In the genomic region with DNA sequence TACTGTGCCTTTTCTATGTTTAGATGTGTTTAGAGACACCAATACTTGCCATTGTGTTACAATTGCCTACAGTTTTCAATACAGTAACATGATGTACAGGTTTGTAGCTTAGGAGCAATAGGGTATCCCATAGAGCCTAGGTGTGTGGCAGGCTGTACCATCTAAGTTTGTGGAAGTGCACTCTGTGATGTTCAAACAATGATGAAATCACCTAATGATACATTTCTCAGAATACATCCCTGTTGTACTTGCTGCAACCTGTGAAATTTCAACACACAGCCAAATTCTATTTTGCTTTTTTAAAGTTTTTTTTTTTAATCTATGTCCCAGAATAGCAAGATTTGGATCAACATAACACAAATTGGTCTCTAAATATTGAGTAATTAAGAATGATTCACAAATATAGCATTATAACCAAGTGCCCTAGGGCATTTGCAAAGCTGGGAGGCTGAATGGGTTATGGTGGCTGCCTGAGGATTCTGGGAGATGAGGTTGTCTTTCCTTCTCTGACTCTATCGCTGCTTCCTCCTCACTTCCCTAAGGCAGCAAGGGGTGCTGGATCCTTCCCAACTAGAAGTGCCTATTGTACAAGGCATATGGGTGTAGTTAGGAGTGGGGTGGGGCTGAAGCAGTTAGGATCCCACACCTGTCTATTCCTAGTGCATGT, we compare ENCODE assay signal across 29 cellular contexts.
"Had no signal": no experiment of that assay in that cellular context is flagged by ENCODE, and none has a peak within 500 bp of the region (broad histone marks: within the 10 kb centered on the region; RNA-seq: fewer than 3 reads in every experiment).

No MANE protein-coding gene starts in this region.

- H3K27ac Mint-ChIP-seq: activated CD4-positive, alpha-beta memory T cell treated with anti-CD3 and anti-CD28 coated beads, Interleukin-2, amount 10 ng/mL, durations not matched to agents 7 days and 5 days; activated CD4-positive, alpha-beta T cell treated with anti-CD3 and anti-CD28 coated beads, Interleukin-2, amount 10 ng/mL, durations not matched to agents 7 days and 5 days; activated naive CD4-positive, alpha-beta T cell treated with anti-CD3 and anti-CD28 coated beads, Interleukin-2, amount 50 U/mL, for 24 hours; activated naive CD8-positive, alpha-beta T cell treated with anti-CD3 and anti-CD28 coated beads, Interleukin-2, amount 50 U/mL, for 24 hours; activated T-helper 17 cell treated with anti-CD3 and anti-CD28 coated beads, Interleukin-2, amount 50 U/mL, for 72 hours; dendritic cell treated with granulocyte-macrophage colony-stimulating factor and Interleukin-4, amounts not matched to agents 40 ng/mL and 50 ng/mL, for 4 days; endodermal cell; nephron; stimulated activated effector memory CD8-positive, alpha-beta T cell treated with anti-CD3 and anti-CD28 coated beads, Interleukin-12 subunit alpha, Interleukin-12 subunit beta, amount 100 ng/mL, for 72 hours; stimulated activated naive CD8-positive, alpha-beta T cell treated with anti-CD3 and anti-CD28 coated beads, Interleukin-15, Interleukin-2, amounts not matched to agents 100 ng/mL and 50 ng/mL, for 24 hours; T-helper 17 cell had no signal

- ATAC-seq: activated naive CD8-positive, alpha-beta T cell treated with anti-CD3 and anti-CD28 coated beads, Interleukin-2, amount 50 U/mL, for 24 hours; activated T-cell treated with anti-CD3 and anti-CD28 coated beads, Interleukin-2, amount 50 U/mL, for 4 hours; activated T-helper 17 cell treated with anti-CD3 and anti-CD28 coated beads, Interleukin-2, amount 50 U/mL, for 72 hours; gastrocnemius medialis; left cardiac atrium; lower lobe of right lung; sciatic nerve; stimulated activated effector memory CD8-positive, alpha-beta T cell treated with anti-CD3 and anti-CD28 coated beads, Interleukin-12 subunit alpha, Interleukin-12 subunit beta, amount 100 ng/mL, for 72 hours; T-helper 17 cell had no signal

- FAIRE-seq: urothelium cell line had no signal

- H3K36me3 ChIP-seq: gastrocnemius medialis, lower lobe of right lung, thoracic aorta had no signal

- H3K9me3 Mint-ChIP-seq: activated CD4-positive, alpha-beta memory T cell treated with anti-CD3 and anti-CD28 coated beads, Interleukin-2, amount 10 ng/mL, durations not matched to agents 7 days and 5 days; activated CD4-positive, alpha-beta T cell treated with anti-CD3 and anti-CD28 coated beads, Interleukin-2, amount 10 ng/mL, durations not matched to agents 7 days and 5 days; activated naive CD4-positive, alpha-beta T cell treated with anti-CD3 and anti-CD28 coated beads, Interleukin-2, amount 50 U/mL, for 24 hours; activated naive CD8-positive, alpha-beta T cell treated with anti-CD3 and anti-CD28 coated beads, Interleukin-2, amount 50 U/mL, for 24 hours; activated T-cell treated with anti-CD3 and anti-CD28 coated beads, Interleukin-2, amount 50 U/mL, for 4 hours; activated T-helper 17 cell treated with anti-CD3 and anti-CD28 coated beads, Interleukin-2, amount 50 U/mL, for 72 hours; central memory CD8-positive, alpha-beta T cell; dendritic cell treated with granulocyte-macrophage colony-stimulating factor and Interleukin-4, amounts not matched to agents 40 ng/mL and 50 ng/mL, for 4 days; endodermal cell; nephron; stimulated activated effector memory CD8-positive, alpha-beta T cell treated with anti-CD3 and anti-CD28 coated beads, Interleukin-12 subunit alpha, Interleukin-12 subunit beta, amount 100 ng/mL, for 72 hours; stimulated activated naive CD8-positive, alpha-beta T cell treated with anti-CD3 and anti-CD28 coated beads, Interleukin-15, Interleukin-2, amounts not matched to agents 100 ng/mL and 50 ng/mL, for 24 hours had no signal

- H3K27me3 Mint-ChIP-seq: dendritic cell treated with granulocyte-macrophage colony-stimulating factor and Interleukin-4, amounts not matched to agents 40 ng/mL and 50 ng/mL, for 4 days had no signal

- H3K36me3 Mint-ChIP-seq: activated naive CD4-positive, alpha-beta T cell treated with anti-CD3 and anti-CD28 coated beads, Interleukin-2, amount 50 U/mL, for 24 hours; stimulated activated effector memory CD8-positive, alpha-beta T cell treated with anti-CD3 and anti-CD28 coated beads, Interleukin-12 subunit alpha, Interleukin-12 subunit beta, amount 100 ng/mL, for 72 hours had no signal

- DNase-seq: activated CD4-positive, alpha-beta memory T cell treated with anti-CD3 and anti-CD28 coated beads, Interleukin-2, amount 10 ng/mL, durations not matched to agents 7 days and 5 days; activated CD4-positive, alpha-beta T cell treated with anti-CD3 and anti-CD28 coated beads for 1 hour; activated CD4-positive, alpha-beta T cell treated with anti-CD3 and anti-CD28 coated beads, Interleukin-2, amount 10 ng/mL, durations not matched to agents 7 days and 5 days; activated CD8-positive, alpha-beta memory T cell treated with anti-CD3 and anti-CD28 coated beads, Interleukin-2, amount 50 U/mL, for 48 hours; activated naive CD8-positive, alpha-beta T cell treated with anti-CD3 and anti-CD28 coated beads, Interleukin-2, amount 50 U/mL, for 24 hours; activated T-cell treated with anti-CD3 and anti-CD28 coated beads, Interleukin-2, amount 50 U/mL, for 4 hours; amygdala; endodermal cell; gastrocnemius medialis; glutamatergic neuron; hippocampal formation; left cardiac atrium; lower lobe of right lung; mesendoderm; stimulated activated CD4-positive, alpha-beta T cell treated with anti-CD3 and anti-CD28 coated beads, Interleukin-4, amount 100 ng/mL, for 24 hours; T-helper 17 cell; T1000; trophoblast cell had no signal

- H3K4me3 ChIP-seq: gastrocnemius medialis, lower lobe of right lung, skin epidermis, thoracic aorta had no signal

- H3K27me3 ChIP-seq: gastrocnemius medialis had no signal

- H3K4me3 Mint-ChIP-seq: activated CD4-positive, alpha-beta memory T cell treated with anti-CD3 and anti-CD28 coated beads, Interleukin-2, amount 10 ng/mL, durations not matched to agents 7 days and 5 days; activated CD4-positive, alpha-beta T cell treated with anti-CD3 and anti-CD28 coated beads, Interleukin-2, amount 10 ng/mL, durations not matched to agents 7 days and 5 days; activated naive CD4-positive, alpha-beta T cell treated with anti-CD3 and anti-CD28 coated beads, Interleukin-2, amount 50 U/mL, for 24 hours; activated naive CD8-positive, alpha-beta T cell treated with anti-CD3 and anti-CD28 coated beads, Interleukin-2, amount 50 U/mL, for 24 hours; activated T-cell treated with anti-CD3 and anti-CD28 coated beads, Interleukin-2, amount 50 U/mL, for 4 hours; activated T-helper 17 cell treated with anti-CD3 and anti-CD28 coated beads, Interleukin-2, amount 50 U/mL, for 72 hours; central memory CD8-positive, alpha-beta T cell; dendritic cell treated with granulocyte-macrophage colony-stimulating factor and Interleukin-4, amounts not matched to agents 40 ng/mL and 50 ng/mL, for 4 days; endodermal cell; nephron; stimulated activated effector memory CD8-positive, alpha-beta T cell treated with anti-CD3 and anti-CD28 coated beads, Interleukin-12 subunit alpha, Interleukin-12 subunit beta, amount 100 ng/mL, for 72 hours; stimulated activated naive CD8-positive, alpha-beta T cell treated with anti-CD3 and anti-CD28 coated beads, Interleukin-15, Interleukin-2, amounts not matched to agents 100 ng/mL and 50 ng/mL, for 24 hours; T-helper 17 cell had no signal

- H3K4me1 Mint-ChIP-seq: activated CD4-positive, alpha-beta memory T cell treated with anti-CD3 and anti-CD28 coated beads, Interleukin-2, amount 10 ng/mL, durations not matched to agents 7 days and 5 days; activated CD4-positive, alpha-beta T cell treated with anti-CD3 and anti-CD28 coated beads, Interleukin-2, amount 10 ng/mL, durations not matched to agents 7 days and 5 days; activated naive CD4-positive, alpha-beta T cell treated with anti-CD3 and anti-CD28 coated beads, Interleukin-2, amount 50 U/mL, for 24 hours; activated naive CD8-positive, alpha-beta T cell treated with anti-CD3 and anti-CD28 coated beads, Interleukin-2, amount 50 U/mL, for 24 hours; activated T-helper 17 cell treated with anti-CD3 and anti-CD28 coated beads, Interleukin-2, amount 50 U/mL, for 72 hours; central memory CD8-positive, alpha-beta T cell; nephron; stimulated activated effector memory CD8-positive, alpha-beta T cell treated with anti-CD3 and anti-CD28 coated beads, Interleukin-12 subunit alpha, Interleukin-12 subunit beta, amount 100 ng/mL, for 72 hours; T-helper 17 cell had no signal
